In the genomic region with DNA sequence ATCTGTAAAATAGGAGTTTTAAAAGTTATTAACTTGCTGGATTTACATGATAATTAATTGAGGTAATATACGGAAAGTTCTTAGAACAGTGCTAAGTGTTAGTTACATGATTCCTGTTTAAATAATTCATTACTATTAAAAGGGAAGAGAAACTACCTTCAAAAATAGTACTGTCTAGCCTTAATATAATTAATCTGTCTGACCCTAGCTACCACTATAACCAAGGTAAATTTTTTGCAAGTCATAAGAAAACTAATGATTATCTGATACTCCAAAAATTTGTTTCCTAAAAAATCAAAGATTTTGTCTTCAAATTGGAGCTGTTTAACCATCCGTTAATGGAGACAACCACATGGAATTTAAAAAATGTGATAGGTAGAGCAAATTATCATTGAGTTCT, we compare ENCODE assay signal across 35 cellular contexts.
"Had no signal": no experiment of that assay in that cellular context is flagged by ENCODE, and none has a peak within 500 bp of the region (broad histone marks: within the 10 kb centered on the region; RNA-seq: fewer than 3 reads in every experiment).

No MANE protein-coding gene starts in this region.

- H3K27me3 Mint-ChIP-seq: activated B cell treated with CpG ODN at 0.5 μM for 24 hours; activated CD4-positive, alpha-beta memory T cell treated with anti-CD3 and anti-CD28 coated beads for 36 hours; activated CD4-positive, alpha-beta T cell treated with anti-CD3 and anti-CD28 coated beads, Interleukin-2, amount 10 ng/mL, durations not matched to agents 24 days and 14 days; activated CD8-positive, alpha-beta T cell treated with anti-CD3 and anti-CD28 coated beads for 36 hours; activated naive CD8-positive, alpha-beta T cell treated with anti-CD3 and anti-CD28 coated beads for 36 hours; activated T-helper 17 cell treated with anti-CD3 and anti-CD28 coated beads, Interleukin-2, amount 50 U/mL, for 72 hours had no signal

- H3K27ac ChIP-seq: adrenal gland, body of pancreas, brain microvascular endothelial cell, breast epithelium, VCaP had no signal

- H3K9me3 Mint-ChIP-seq: activated B cell treated with CpG ODN at 0.5 μM for 24 hours; activated T-helper 17 cell treated with anti-CD3 and anti-CD28 coated beads, Interleukin-2, amount 50 U/mL, for 72 hours had no signal

- H3K36me3 Mint-ChIP-seq: activated CD4-positive, alpha-beta memory T cell treated with anti-CD3 and anti-CD28 coated beads for 36 hours; activated naive CD8-positive, alpha-beta T cell treated with anti-CD3 and anti-CD28 coated beads for 36 hours had no signal

- H3K4me3 Mint-ChIP-seq: activated B cell treated with CpG ODN at 0.5 μM for 24 hours; activated CD4-positive, alpha-beta memory T cell treated with anti-CD3 and anti-CD28 coated beads for 36 hours; activated CD4-positive, alpha-beta T cell treated with anti-CD3 and anti-CD28 coated beads, Interleukin-2, amount 10 ng/mL, durations not matched to agents 24 days and 14 days; activated CD8-positive, alpha-beta T cell treated with anti-CD3 and anti-CD28 coated beads for 36 hours; activated naive CD4-positive, alpha-beta T cell treated with anti-CD3 and anti-CD28 coated beads for 36 hours; activated naive CD8-positive, alpha-beta T cell treated with anti-CD3 and anti-CD28 coated beads for 36 hours; activated T-cell treated with anti-CD3 and anti-CD28 coated beads, Interleukin-2, amount 50 U/mL, for 4 hours; activated T-cell treated with anti-CD3 and anti-CD28 coated beads, Interleukin-2, amount 50 U/mL, for 72 hours; activated T-helper 1 cell treated with anti-CD3 and anti-CD28 coated beads, Interleukin-12 subunit alpha, Interleukin-12 subunit beta, Interleukin-2, Interleukin-4 antibody, amounts not matched to agents 30 ng/mL and 10 ng/mL and 1 ng/mL, durations not matched to agents 14 hours and 24 hours and 36 hours; activated T-helper 17 cell treated with anti-CD3 and anti-CD28 coated beads, Interleukin-2, amount 50 U/mL, for 72 hours; T-helper 2 cell treated with Interferon-gamma antibody and Interleukin-4, amounts not matched to agents 5 μg/mL and 100 μg/mL, for 36 hours had no signal

- H3K4me3 ChIP-seq: adrenal gland, body of pancreas, breast epithelium had no signal

- H3K36me3 ChIP-seq: adrenal gland, brain microvascular endothelial cell, breast epithelium had no signal

- FAIRE-seq: astrocyte, TTC549 had no signal

- H3K4me1 Mint-ChIP-seq: activated B cell treated with CpG ODN at 0.5 μM for 24 hours; activated CD4-positive, alpha-beta T cell treated with anti-CD3 and anti-CD28 coated beads, Interleukin-2, amount 10 ng/mL, durations not matched to agents 24 days and 14 days had no signal

- H3K4me1 ChIP-seq: adrenal gland, body of pancreas, breast epithelium had no signal

- ATAC-seq: activated CD8-positive, alpha-beta T cell treated with anti-CD3 and anti-CD28 coated beads for 36 hours; activated naive CD4-positive, alpha-beta T cell treated with anti-CD3 and anti-CD28 coated beads, Interleukin-2, amount 50 U/mL, for 72 hours; activated T-cell treated with anti-CD3 and anti-CD28 coated beads, Interleukin-2, amount 50 U/mL, for 4 hours; activated T-cell treated with anti-CD3 and anti-CD28 coated beads, Interleukin-2, amount 50 U/mL, for 72 hours; activated T-helper 17 cell treated with anti-CD3 and anti-CD28 coated beads, Interleukin-2, amount 50 U/mL, for 72 hours; body of pancreas had no signal

- H3K9me3 ChIP-seq: adrenal gland, body of pancreas, breast epithelium had no signal

- H3K27me3 ChIP-seq: adrenal gland, body of pancreas, brain microvascular endothelial cell, breast epithelium had no signal

- DNase-seq: activated B cell treated with CpG ODN at 0.5 μM for 24 hours; activated CD4-positive, alpha-beta memory T cell treated with anti-CD3 and anti-CD28 coated beads for 36 hours; activated CD4-positive, alpha-beta T cell treated with anti-CD3 and anti-CD28 coated beads for 4 hours; activated CD4-positive, alpha-beta T cell treated with anti-CD3 and anti-CD28 coated beads, Interleukin-2, amount 10 ng/mL, durations not matched to agents 24 days and 14 days; activated CD4-positive, alpha-beta T cell treated with anti-CD3 and anti-CD28 coated beads, Interleukin-2, amount 50 U/mL, for 1 hour; activated CD4-positive, alpha-beta T cell treated with anti-CD3 and anti-CD28 coated beads, Interleukin-2, amount 50 U/mL, for 4 hours; activated CD4-positive, CD25-positive, alpha-beta regulatory T cell treated with anti-CD3 and anti-CD28 coated beads, Interleukin-2, amount 50 U/mL, for 72 hours; activated CD8-positive, alpha-beta memory T cell treated with anti-CD3 and anti-CD28 coated beads, Interleukin-2, amount 50 U/mL, for 4 hours; activated CD8-positive, alpha-beta T cell treated with anti-CD3 and anti-CD28 coated beads for 36 hours; activated effector memory CD4-positive, alpha-beta T cell treated with anti-CD3 and anti-CD28 coated beads, Interleukin-2, amount 50 U/mL, for 16 hours; activated gamma-delta T cell treated with Interleukin-2 at 50 U/mL for 16 hours; activated naive CD4-positive, alpha-beta T cell; activated naive CD4-positive, alpha-beta T cell treated with anti-CD3 and anti-CD28 coated beads for 36 hours; activated naive CD4-positive, alpha-beta T cell treated with anti-CD3 and anti-CD28 coated beads, Interleukin-2, amount 50 U/mL, for 16 hours; activated naive CD8-positive, alpha-beta T cell treated with anti-CD3 and anti-CD28 coated beads for 36 hours; activated T-cell treated with anti-CD3 and anti-CD28 coated beads for 4 hours; activated T-cell treated with anti-CD3 and anti-CD28 coated beads, Interleukin-2, amount 50 U/mL, for 1 hour; activated T-cell treated with anti-CD3 and anti-CD28 coated beads, Interleukin-2, amount 50 U/mL, for 4 hours; activated T-cell treated with anti-CD3 and anti-CD28 coated beads, Interleukin-2, amount 50 U/mL, for 72 hours; adrenal gland; amniotic stem cell; aorta; body of pancreas; brain microvascular endothelial cell; central memory CD4-positive, alpha-beta T cell; T-helper 2 cell; T-helper 9 cell had no signal

- H3K27ac Mint-ChIP-seq: activated B cell treated with CpG ODN at 0.5 μM for 24 hours; activated CD4-positive, alpha-beta memory T cell treated with anti-CD3 and anti-CD28 coated beads for 36 hours; activated CD4-positive, alpha-beta T cell treated with anti-CD3 and anti-CD28 coated beads, Interleukin-2, amount 10 ng/mL, durations not matched to agents 24 days and 14 days; activated CD8-positive, alpha-beta T cell treated with anti-CD3 and anti-CD28 coated beads for 36 hours; activated naive CD4-positive, alpha-beta T cell treated with anti-CD3 and anti-CD28 coated beads for 36 hours; activated naive CD4-positive, alpha-beta T cell treated with anti-CD3 and anti-CD28 coated beads, Interleukin-2, amount 50 U/mL, for 72 hours; activated naive CD8-positive, alpha-beta T cell treated with anti-CD3 and anti-CD28 coated beads for 36 hours; activated T-cell treated with anti-CD3 and anti-CD28 coated beads, Interleukin-2, amount 50 U/mL, for 72 hours; activated T-helper 1 cell treated with anti-CD3 and anti-CD28 coated beads, Interleukin-12 subunit alpha, Interleukin-12 subunit beta, Interleukin-2, Interleukin-4 antibody, amounts not matched to agents 30 ng/mL and 10 ng/mL and 1 ng/mL, durations not matched to agents 14 hours and 24 hours and 36 hours; activated T-helper 17 cell treated with anti-CD3 and anti-CD28 coated beads, Interleukin-2, amount 50 U/mL, for 72 hours; T-helper 2 cell treated with Interferon-gamma antibody and Interleukin-4, amounts not matched to agents 5 μg/mL and 100 μg/mL, for 36 hours had no signal
